ENCODE assay signal across 1 cellular context in the genomic region with DNA sequence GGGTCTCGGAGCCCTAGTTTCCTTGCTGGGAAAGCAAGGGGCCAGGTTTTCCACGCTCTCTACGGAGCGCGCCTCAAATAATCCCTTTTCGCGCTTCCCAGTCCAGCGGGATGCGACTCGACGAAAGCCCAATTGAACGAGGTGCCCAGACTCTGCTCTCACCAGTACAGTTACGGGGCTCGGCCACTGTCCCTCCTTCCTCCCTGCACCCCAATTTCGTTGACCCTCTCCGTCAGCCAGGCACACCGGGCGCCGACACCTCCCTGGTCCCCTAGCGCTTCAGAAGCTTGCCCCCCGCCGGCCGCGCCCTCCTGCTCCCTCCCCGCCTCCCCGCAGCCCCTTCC.
A peak's percentile ranks its signal among the peaks of the same experiment; 100 is the strongest.
TF ChIP-seq lines count a peak whose summit lies in the region.

No MANE protein-coding gene starts in this region.

TF ChIP-seq in K562, 482 proteins besides CTCF, POLR2A, EP300 and RAD21:
- TF ChIP-seq NR3C1 (CRISPR knock-in tag; IDR thresholded peaks at IDR 0.05) (no peak), NR2C1 (IDR thresholded peaks at IDR 0.05) (no peak), NR2C1 (tag; IDR thresholded peaks at IDR 0.05) (no peak)
- TF ChIP-seq, protein P1, sequence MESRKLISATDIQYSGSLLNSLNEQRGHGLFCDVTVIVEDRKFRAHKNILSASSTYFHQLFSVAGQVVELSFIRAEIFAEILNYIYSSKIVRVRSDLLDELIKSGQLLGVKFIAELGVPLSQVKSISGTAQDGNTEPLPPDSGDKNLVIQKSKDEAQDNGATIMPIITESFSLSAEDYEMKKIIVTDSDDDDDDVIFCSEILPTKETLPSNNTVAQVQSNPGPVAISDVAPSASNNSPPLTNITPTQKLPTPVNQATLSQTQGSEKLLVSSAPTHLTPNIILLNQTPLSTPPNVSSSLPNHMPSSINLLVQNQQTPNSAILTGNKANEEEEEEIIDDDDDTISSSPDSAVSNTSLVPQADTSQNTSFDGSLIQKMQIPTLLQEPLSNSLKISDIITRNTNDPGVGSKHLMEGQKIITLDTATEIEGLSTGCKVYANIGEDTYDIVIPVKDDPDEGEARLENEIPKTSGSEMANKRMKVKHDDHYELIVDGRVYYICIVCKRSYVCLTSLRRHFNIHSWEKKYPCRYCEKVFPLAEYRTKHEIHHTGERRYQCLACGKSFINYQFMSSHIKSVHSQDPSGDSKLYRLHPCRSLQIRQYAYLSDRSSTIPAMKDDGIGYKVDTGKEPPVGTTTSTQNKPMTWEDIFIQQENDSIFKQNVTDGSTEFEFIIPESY (CRISPR knock-in tag; IDR thresholded peaks at IDR 0.05): peak; percentile 5; the same call in 1 of the 2 replicates
- TF ChIP-seq, protein P2, sequence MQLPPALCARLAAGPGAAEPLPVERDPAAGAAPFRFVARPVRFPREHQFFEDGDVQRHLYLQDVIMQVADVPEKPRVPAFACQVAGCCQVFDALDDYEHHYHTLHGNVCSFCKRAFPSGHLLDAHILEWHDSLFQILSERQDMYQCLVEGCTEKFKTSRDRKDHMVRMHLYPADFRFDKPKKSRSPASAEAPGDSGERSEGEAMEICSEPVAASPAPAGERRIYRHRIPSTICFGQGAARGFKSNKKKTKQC (CRISPR knock-in tag; IDR thresholded peaks at IDR 0.05): 0 out of 2 replicates have a peak, but pooled peaks have one; percentile 2
